In genomic region chr4:182519528-182519927, GRCh38 we compare ENCODE assay signal across 26 cellular contexts.
"Had no signal": no experiment of that assay in that cellular context is flagged by ENCODE, and none has a peak within 500 bp of the region (broad histone marks: within the 10 kb centered on the region; RNA-seq: fewer than 3 reads in every experiment).

No MANE protein-coding gene starts in this region.

- H3K4me1 ChIP-seq: left ventricle myocardium inferior, pancreas, prostate gland, spleen, suprapubic skin, tibial artery, upper lobe of right lung had no signal

- H3K27ac Mint-ChIP-seq: mesothelial cell of epicardium; natural killer cell; stimulated activated effector memory CD8-positive, alpha-beta T cell treated with anti-CD3 and anti-CD28 coated beads, Interleukin-12 subunit alpha, Interleukin-12 subunit beta, amount 100 ng/mL, for 72 hours; stimulated activated naive CD8-positive, alpha-beta T cell treated with anti-CD3 and anti-CD28 coated beads, Interleukin-15, Interleukin-2, amounts not matched to agents 100 ng/mL and 50 ng/mL, for 24 hours had no signal

- H3K4me2 ChIP-seq: hepatocyte had no signal

- H3K9me3 ChIP-seq: pancreas, prostate gland, spleen, suprapubic skin, thoracic aorta, tibial artery, upper lobe of right lung had no signal

- H3K4me3 ChIP-seq: hepatocyte, left ventricle myocardium inferior, lung, pancreas, prostate gland, spleen, suprapubic skin, thoracic aorta, tibial artery, upper lobe of right lung had no signal

- H3K4me3 Mint-ChIP-seq: mesothelial cell of epicardium; naive B cell; natural killer cell; stimulated activated effector memory CD8-positive, alpha-beta T cell treated with anti-CD3 and anti-CD28 coated beads, Interleukin-12 subunit alpha, Interleukin-12 subunit beta, amount 100 ng/mL, for 72 hours; stimulated activated naive CD8-positive, alpha-beta T cell treated with anti-CD3 and anti-CD28 coated beads, Interleukin-15, Interleukin-2, amounts not matched to agents 100 ng/mL and 50 ng/mL, for 24 hours had no signal

- H3K36me3 Mint-ChIP-seq: naive B cell; natural killer cell; stimulated activated effector memory CD8-positive, alpha-beta T cell treated with anti-CD3 and anti-CD28 coated beads, Interleukin-12 subunit alpha, Interleukin-12 subunit beta, amount 100 ng/mL, for 72 hours had no signal

- ATAC-seq: natural killer cell; pancreas; right cardiac atrium; sciatic nerve; stimulated activated effector memory CD8-positive, alpha-beta T cell treated with anti-CD3 and anti-CD28 coated beads, Interleukin-12 subunit alpha, Interleukin-12 subunit beta, amount 100 ng/mL, for 72 hours; upper lobe of right lung had no signal

- H2AFZ ChIP-seq: hepatocyte had no signal

- H3K36me3 ChIP-seq: left ventricle myocardium inferior, pancreas, prostate gland, spleen, suprapubic skin, thoracic aorta, tibial artery, upper lobe of right lung had no signal

- H3K27me3 ChIP-seq: hepatocyte, pancreas, spleen, suprapubic skin, tibial artery, upper lobe of right lung had no signal

- H3K9me3 Mint-ChIP-seq: natural killer cell; stimulated activated effector memory CD8-positive, alpha-beta T cell treated with anti-CD3 and anti-CD28 coated beads, Interleukin-12 subunit alpha, Interleukin-12 subunit beta, amount 100 ng/mL, for 72 hours; stimulated activated naive CD8-positive, alpha-beta T cell treated with anti-CD3 and anti-CD28 coated beads, Interleukin-15, Interleukin-2, amounts not matched to agents 100 ng/mL and 50 ng/mL, for 24 hours had no signal

- DNase-seq: islet precursor cell; left ventricle myocardium inferior; mesendoderm; naive B cell; natural killer cell; nucleus accumbens; pancreas; posterior cingulate gyrus; retina; right cardiac atrium; small intestine; spleen; stimulated activated CD4-positive, alpha-beta T cell treated with anti-CD3 and anti-CD28 coated beads, Interleukin-4, amount 100 ng/mL, for 24 hours; stimulated activated naive CD4-positive, alpha-beta T cell; tibial artery; trophoblast cell; upper lobe of right lung had no signal

- H3K27ac ChIP-seq: hepatocyte, left ventricle myocardium inferior, pancreas, prostate gland, spleen, suprapubic skin, thoracic aorta, tibial artery, upper lobe of right lung had no signal

- H3K4me1 Mint-ChIP-seq: naive B cell; natural killer cell; stimulated activated effector memory CD8-positive, alpha-beta T cell treated with anti-CD3 and anti-CD28 coated beads, Interleukin-12 subunit alpha, Interleukin-12 subunit beta, amount 100 ng/mL, for 72 hours had no signal
